8 cellular contexts compared by ENCODE assay signal in the genomic region with DNA sequence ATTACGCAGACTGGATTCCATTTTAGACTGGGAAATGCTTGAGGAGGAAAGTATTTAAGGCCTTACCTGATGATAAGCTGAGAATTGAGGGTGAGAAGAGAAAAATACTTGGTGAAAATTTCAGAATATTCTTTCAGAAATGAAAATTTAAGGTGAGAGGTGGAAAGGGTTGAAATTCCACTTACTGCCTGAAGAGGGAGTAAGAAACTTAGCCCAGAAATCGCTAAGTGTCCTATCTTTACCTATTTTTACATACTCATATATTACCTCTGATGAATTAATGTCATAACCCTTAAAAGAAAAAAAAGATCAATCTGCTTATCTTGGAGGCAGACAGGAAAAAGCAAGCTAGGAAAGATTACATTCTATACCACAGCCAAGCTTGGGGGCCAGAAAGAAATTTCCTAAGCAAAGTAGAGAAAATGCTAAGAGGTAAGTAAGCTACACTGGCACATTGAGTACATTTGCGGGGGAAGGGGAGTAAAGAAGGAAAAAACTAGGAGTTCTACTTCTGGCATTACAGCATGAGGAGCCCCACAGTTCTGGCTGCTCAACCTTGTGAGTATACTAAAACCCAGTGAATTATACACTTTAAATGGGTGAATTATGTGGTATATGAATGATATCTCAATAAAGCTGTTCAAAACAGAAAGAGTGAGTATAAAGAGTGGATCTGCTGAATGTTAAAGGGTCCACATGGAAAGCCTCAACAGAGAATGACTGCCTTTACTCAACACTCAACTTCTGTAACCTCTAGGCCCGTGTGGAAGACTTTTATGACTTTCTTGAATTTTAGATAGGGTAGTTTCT. TPM values are rescaled to one million over a fixed set of nuclear protein-coding genes. Genes with fewer than 3 reads are reported as not detected.
DNase-seq lines count a peak whose midpoint lies in the region; ATAC-seq and TF ChIP-seq lines count a peak whose summit lies in the region.

No MANE protein-coding gene starts in this region.

- H3K27ac ChIP-seq in AG04450 (ENCODE audit: low read depth, low read length) (no peak overlapping the region), WERI-Rb-1 (peak overlapping the region; percentile 75)

- CTCF ChIA-PET in AG04450 (lab: Charles Lee), result interaction anchor here (0.6 to 3.1 kb wide), 38 partner anchors 11 to 660 kb away, joined by 3 to 61 read pairs (median 6); a partner anchor contains a TSS

- peak; percentile 86 for ATAC-seq in HG03354 (IDR thresholded peaks at IDR 0.05; ENCODE audit: poor library complexity, severe bottlenecking, unreplicated experiment)
- no peak for ATAC-seq in HG02571 (IDR thresholded peaks at IDR 0.05; ENCODE audit: unreplicated experiment)
- ATAC-seq in HG02840 (IDR thresholded peaks at IDR 0.05; ENCODE audit: low FRiP score, unreplicated experiment), result no peak
- no peak for ATAC-seq in left colon

- POLR2A ChIA-PET in AG04450 (lab: Yijun Ruan, JAX), result no interaction called here

- TF ChIP-seq CTCF in AG04450 (IDR thresholded peaks at IDR 0.05; ENCODE audit: low read depth, low read length) (peak; percentile 83), GM12874 (IDR thresholded peaks at IDR 0.05; ENCODE audit: insufficient read depth, low read depth, low read length) (peak; percentile 61; the same call in 1 of the 2 replicates), WERI-Rb-1 (IDR thresholded peaks at IDR 0.05; ENCODE audit: low read depth, low read length) (peak; percentile 58)

- H3K4me3 ChIP-seq in AG04450 (ENCODE audit: low read depth, low read length) (no peak overlapping the region), WERI-Rb-1 (ENCODE audit: low read depth, low read length) (no peak overlapping the region)

- H3K36me3 ChIP-seq in WERI-Rb-1, result peaks cover 92% of the 10 kb centered on the region

- no peaks in the 10 kb centered on the region for H3K9me3 ChIP-seq in AG04450 (ENCODE audit: control insufficient read depth, insufficient read depth, low read length)
- H3K9me3 ChIP-seq in WERI-Rb-1 (ENCODE audit: severe bottlenecking), result no peaks in the 10 kb centered on the region

- no peak for DNase-seq in AG04450 (ENCODE audit: low read depth, low spot score)
- no peak for DNase-seq in WERI-Rb-1
- DNase-seq in kidney tubule cell (ENCODE audit: low spot score), result peak; percentile 42
- DNase-seq in left colon, result no peak

- no peaks in the 10 kb centered on the region for H3K27me3 ChIP-seq in AG04450 (ENCODE audit: control insufficient read depth, insufficient read depth, low read length)
- H3K27me3 ChIP-seq in WERI-Rb-1 (ENCODE audit: insufficient read depth, low read depth, severe bottlenecking), result no peaks in the 10 kb centered on the region

- intact Hi-C loops in left colon (cut with DNase I, micrococcal nuclease), result loop anchor here in 1 of 2 donors (10.0 kb wide), 1 partner anchor 115 kb away; no protein-coding TSS in a partner anchor

RNA-seq across cellular contexts. Expression of a gene that starts 33.8 kb away (rescaled TPM):
- polyA plus RNA-seq in AG04450 (2011; rRNA removed), result 10.2 and 18.3 TPM in 2 replicates
- polyA minus RNA-seq in AG04450 (2011; rRNA and poly(A)+ RNA removed), result 6.7 and 13.5 TPM in 2 replicates
- total RNA-seq in left colon, result 10 to 100 TPM; 23.3 to 25.3 TPM

RNA-seq across cellular contexts. Expression of a gene that starts 34.2 kb away (rescaled TPM):
- polyA plus RNA-seq in AG04450 (2011; rRNA removed), result 4.0 and 7.5 TPM in 2 replicates
- 4.7 and 14.2 TPM in 2 replicates for polyA minus RNA-seq in AG04450 (2011; rRNA and poly(A)+ RNA removed)
- total RNA-seq in left colon, result 10 to 100 TPM; 13.5 to 26.3 TPM
